Comparison of ENCODE assay signal across 1 cellular context in the genomic region with DNA sequence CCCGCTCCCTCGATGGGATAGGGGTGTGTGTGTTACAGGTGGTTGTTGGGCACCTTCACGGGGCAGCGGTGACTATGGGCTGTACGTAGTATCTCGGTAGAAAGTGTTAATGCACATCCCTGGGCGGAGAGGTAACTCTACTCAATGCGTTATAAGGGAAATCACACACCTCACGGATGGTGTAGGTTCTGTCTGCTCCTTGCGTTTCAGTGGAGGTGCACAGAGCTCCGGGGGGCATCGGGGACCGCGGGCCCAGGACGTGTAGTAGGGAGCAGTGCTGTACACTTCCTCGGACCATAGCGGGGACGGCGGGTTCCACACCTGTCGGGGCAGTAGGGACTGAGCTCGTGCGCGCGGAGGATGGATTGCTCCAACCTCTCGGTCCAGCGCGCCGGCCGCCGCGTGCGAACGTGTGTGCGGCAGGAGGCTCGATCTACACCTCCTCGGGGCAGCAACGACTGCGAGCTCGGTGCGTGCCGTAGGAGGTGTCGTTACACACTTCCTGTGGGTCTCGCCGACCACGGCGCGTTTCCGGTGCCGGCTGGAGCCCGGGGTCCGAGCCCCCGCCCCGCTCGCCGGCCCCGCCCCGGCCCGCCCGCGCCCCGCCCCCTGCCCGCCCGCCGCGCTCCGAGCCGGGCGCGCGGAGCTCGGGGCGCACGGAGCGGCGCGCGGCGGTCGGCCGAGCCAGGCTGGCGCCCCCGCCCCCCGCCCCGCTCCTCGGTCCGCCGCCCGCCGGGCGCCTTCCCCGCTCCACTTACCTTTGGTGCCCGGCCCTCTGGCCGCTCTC.
TF ChIP-seq lines count a peak whose summit lies in the region.

A gene with protein sequence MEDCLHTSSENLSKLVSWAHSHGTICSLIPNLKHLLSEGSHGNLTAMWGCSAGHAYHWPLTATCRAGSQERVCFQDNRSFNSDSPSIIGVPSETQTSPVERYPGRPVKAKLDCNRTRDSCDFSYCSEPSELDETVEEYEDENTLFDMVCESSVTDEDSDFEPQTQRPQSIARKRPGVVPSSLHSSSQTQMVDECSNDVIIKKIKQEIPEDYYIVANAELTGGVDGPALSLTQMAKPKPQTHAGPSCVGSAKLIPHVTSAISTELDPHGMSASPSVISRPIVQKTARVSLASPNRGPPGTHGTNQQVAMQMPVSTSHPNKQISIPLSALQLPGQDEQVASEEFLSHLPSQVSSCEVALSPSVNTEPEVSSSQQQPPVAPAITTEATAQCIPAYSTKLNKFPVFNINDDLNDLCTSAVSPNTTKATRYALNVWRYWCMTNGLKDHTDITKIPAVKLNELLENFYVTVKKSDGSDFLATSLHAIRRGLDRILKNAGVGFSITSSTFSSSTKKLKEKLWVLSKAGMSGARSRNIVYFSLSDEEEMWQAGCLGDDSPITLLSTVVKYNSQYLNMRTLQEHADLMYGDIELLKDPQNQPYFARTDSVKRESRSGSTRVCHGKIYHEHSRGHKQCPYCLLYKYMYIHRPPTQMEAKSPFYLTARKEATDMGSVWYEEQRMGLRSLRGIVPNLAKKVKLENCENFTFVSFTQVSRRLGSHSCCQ (plus strand): TSS at position 607 of the 787 bp plus-strand sequence. CDS start 87,254 bp downstream, outside the sequence.

TF ChIP-seq in HepG2, 621 proteins besides CTCF, POLR2A, EP300 and RAD21 (continued from another document and continues in another):
- TF ChIP-seq, protein P1, sequence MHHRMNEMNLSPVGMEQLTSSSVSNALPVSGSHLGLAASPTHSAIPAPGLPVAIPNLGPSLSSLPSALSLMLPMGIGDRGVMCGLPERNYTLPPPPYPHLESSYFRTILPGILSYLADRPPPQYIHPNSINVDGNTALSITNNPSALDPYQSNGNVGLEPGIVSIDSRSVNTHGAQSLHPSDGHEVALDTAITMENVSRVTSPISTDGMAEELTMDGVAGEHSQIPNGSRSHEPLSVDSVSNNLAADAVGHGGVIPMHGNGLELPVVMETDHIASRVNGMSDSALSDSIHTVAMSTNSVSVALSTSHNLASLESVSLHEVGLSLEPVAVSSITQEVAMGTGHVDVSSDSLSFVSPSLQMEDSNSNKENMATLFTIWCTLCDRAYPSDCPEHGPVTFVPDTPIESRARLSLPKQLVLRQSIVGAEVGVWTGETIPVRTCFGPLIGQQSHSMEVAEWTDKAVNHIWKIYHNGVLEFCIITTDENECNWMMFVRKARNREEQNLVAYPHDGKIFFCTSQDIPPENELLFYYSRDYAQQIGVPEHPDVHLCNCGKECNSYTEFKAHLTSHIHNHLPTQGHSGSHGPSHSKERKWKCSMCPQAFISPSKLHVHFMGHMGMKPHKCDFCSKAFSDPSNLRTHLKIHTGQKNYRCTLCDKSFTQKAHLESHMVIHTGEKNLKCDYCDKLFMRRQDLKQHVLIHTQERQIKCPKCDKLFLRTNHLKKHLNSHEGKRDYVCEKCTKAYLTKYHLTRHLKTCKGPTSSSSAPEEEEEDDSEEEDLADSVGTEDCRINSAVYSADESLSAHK (CRISPR knock-in tag; IDR thresholded peaks at IDR 0.05; ENCODE audit: borderline replicate concordance), result no peak
- TF ChIP-seq ARHGAP35 (CRISPR knock-in tag; IDR thresholded peaks at IDR 0.05; ENCODE audit: borderline replicate concordance) (peak; percentile 72), HNF4A (CRISPR knock-in tag; IDR thresholded peaks at IDR 0.05) (no peak), ZNF768 (CRISPR knock-in tag; IDR thresholded peaks at IDR 0.05) (0 out of 2 replicates have a peak, but pooled peaks have one; percentile 63), HOXD1 (CRISPR knock-in tag; IDR thresholded peaks at IDR 0.05) (peak; percentile 90), SP1 (IDR thresholded peaks at IDR 0.05) (no peak), SP1 (CRISPR knock-in tag; IDR thresholded peaks at IDR 0.05) (peak; percentile 30; the same call in 1 of the 2 replicates), FOXO1 (CRISPR knock-in tag; IDR thresholded peaks at IDR 0.05) (peak; percentile 69), ZMYM4 (CRISPR knock-in tag; IDR thresholded peaks at IDR 0.05) (peak; percentile 86), ZNF292 (CRISPR knock-in tag; IDR thresholded peaks at IDR 0.05; ENCODE audit: borderline replicate concordance, low read depth) (peak; percentile 92), NFRKB (IDR thresholded peaks at IDR 0.05) (no peak), CBX1 (IDR thresholded peaks at IDR 0.05; ENCODE audit: low read depth) (no peak), ZNF746 (CRISPR knock-in tag; IDR thresholded peaks at IDR 0.05) (no peak; the same call in 1 of the 2 replicates), ZNF781 (CRISPR knock-in tag; IDR thresholded peaks at IDR 0.05; ENCODE audit: borderline replicate concordance, not compliant biosample characterization) (peak; percentile 87), ZNF891 (CRISPR knock-in tag; IDR thresholded peaks at IDR 0.05) (peak; percentile 96), ZEB1 (IDR thresholded peaks at IDR 0.05; ENCODE audit: insufficient replicate concordance, low read depth) (no peak), NR2F2 (IDR thresholded peaks at IDR 0.05; ENCODE audit: borderline replicate concordance, low read depth) (no peak), ZBTB7B (CRISPR knock-in tag; IDR thresholded peaks at IDR 0.05) (peak; percentile 56; the same call in 1 of the 2 replicates), NFYB (CRISPR knock-in tag; IDR thresholded peaks at IDR 0.05) (no peak), ARNT (IDR thresholded peaks at IDR 0.05) (no peak), REXO4 (CRISPR knock-in tag; IDR thresholded peaks at IDR 0.05; ENCODE audit: borderline replicate concordance) (peak; percentile 77; the same call in 1 of the 2 replicates), ERF (CRISPR knock-in tag; IDR thresholded peaks at IDR 0.05) (peak; percentile 89), MED1 (CRISPR knock-in tag; IDR thresholded peaks at IDR 0.05) (peak; percentile 78), ZFP37 (CRISPR knock-in tag; IDR thresholded peaks at IDR 0.05; ENCODE audit: borderline replicate concordance) (0 out of 2 replicates have a peak, but pooled peaks have one; percentile 60), TOPORS (CRISPR knock-in tag; IDR thresholded peaks at IDR 0.05) (peak; percentile 19; the same call in 1 of the 2 replicates), ZNF430 (CRISPR knock-in tag; IDR thresholded peaks at IDR 0.05) (peak; percentile 93; the same call in 1 of the 2 replicates), GATAD1 (CRISPR knock-in tag; IDR thresholded peaks at IDR 0.05) (peak; percentile 82), SMAD9 (CRISPR knock-in tag; IDR thresholded peaks at IDR 0.05) (no peak), NFATC3 (CRISPR knock-in tag; IDR thresholded peaks at IDR 0.05) (0 out of 2 replicates have a peak, but pooled peaks have one; percentile 63), RCOR2 (CRISPR knock-in tag; IDR thresholded peaks at IDR 0.05) (no peak)
- TF ChIP-seq, protein P2, sequence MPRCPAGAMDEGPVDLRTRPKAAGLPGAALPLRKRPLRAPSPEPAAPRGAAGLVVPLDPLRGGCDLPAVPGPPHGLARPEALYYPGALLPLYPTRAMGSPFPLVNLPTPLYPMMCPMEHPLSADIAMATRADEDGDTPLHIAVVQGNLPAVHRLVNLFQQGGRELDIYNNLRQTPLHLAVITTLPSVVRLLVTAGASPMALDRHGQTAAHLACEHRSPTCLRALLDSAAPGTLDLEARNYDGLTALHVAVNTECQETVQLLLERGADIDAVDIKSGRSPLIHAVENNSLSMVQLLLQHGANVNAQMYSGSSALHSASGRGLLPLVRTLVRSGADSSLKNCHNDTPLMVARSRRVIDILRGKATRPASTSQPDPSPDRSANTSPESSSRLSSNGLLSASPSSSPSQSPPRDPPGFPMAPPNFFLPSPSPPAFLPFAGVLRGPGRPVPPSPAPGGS (CRISPR knock-in tag; IDR thresholded peaks at IDR 0.05), result peak; percentile 80; the same call in 1 of the 2 replicates
- TF ChIP-seq, protein P3, sequence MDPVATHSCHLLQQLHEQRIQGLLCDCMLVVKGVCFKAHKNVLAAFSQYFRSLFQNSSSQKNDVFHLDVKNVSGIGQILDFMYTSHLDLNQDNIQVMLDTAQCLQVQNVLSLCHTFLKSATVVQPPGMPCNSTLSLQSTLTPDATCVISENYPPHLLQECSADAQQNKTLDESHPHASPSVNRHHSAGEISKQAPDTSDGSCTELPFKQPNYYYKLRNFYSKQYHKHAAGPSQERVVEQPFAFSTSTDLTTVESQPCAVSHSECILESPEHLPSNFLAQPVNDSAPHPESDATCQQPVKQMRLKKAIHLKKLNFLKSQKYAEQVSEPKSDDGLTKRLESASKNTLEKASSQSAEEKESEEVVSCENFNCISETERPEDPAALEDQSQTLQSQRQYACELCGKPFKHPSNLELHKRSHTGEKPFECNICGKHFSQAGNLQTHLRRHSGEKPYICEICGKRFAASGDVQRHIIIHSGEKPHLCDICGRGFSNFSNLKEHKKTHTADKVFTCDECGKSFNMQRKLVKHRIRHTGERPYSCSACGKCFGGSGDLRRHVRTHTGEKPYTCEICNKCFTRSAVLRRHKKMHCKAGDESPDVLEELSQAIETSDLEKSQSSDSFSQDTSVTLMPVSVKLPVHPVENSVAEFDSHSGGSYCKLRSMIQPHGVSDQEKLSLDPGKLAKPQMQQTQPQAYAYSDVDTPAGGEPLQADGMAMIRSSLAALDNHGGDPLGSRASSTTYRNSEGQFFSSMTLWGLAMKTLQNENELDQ (CRISPR knock-in tag; IDR thresholded peaks at IDR 0.05; ENCODE audit: borderline replicate concordance), result peak; percentile 80; the same call in 1 of the 2 replicates
- TF ChIP-seq, protein P4, sequence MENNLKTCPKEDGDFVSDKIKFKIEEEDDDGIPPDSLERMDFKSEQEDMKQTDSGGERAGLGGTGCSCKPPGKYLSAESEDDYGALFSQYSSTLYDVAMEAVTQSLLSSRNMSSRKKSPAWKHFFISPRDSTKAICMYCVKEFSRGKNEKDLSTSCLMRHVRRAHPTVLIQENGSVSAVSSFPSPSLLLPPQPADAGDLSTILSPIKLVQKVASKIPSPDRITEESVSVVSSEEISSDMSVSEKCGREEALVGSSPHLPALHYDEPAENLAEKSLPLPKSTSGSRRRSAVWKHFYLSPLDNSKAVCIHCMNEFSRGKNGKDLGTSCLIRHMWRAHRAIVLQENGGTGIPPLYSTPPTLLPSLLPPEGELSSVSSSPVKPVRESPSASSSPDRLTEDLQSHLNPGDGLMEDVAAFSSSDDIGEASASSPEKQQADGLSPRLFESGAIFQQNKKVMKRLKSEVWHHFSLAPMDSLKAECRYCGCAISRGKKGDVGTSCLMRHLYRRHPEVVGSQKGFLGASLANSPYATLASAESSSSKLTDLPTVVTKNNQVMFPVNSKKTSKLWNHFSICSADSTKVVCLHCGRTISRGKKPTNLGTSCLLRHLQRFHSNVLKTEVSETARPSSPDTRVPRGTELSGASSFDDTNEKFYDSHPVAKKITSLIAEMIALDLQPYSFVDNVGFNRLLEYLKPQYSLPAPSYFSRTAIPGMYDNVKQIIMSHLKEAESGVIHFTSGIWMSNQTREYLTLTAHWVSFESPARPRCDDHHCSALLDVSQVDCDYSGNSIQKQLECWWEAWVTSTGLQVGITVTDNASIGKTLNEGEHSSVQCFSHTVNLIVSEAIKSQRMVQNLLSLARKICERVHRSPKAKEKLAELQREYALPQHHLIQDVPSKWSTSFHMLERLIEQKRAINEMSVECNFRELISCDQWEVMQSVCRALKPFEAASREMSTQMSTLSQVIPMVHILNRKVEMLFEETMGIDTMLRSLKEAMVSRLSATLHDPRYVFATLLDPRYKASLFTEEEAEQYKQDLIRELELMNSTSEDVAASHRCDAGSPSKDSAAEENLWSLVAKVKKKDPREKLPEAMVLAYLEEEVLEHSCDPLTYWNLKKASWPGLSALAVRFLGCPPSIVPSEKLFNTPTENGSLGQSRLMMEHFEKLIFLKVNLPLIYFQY (CRISPR knock-in tag; IDR thresholded peaks at IDR 0.05; ENCODE audit: borderline replicate concordance), result peak; percentile 56; the same call in 1 of the 2 replicates
- TF ChIP-seq, protein P5, sequence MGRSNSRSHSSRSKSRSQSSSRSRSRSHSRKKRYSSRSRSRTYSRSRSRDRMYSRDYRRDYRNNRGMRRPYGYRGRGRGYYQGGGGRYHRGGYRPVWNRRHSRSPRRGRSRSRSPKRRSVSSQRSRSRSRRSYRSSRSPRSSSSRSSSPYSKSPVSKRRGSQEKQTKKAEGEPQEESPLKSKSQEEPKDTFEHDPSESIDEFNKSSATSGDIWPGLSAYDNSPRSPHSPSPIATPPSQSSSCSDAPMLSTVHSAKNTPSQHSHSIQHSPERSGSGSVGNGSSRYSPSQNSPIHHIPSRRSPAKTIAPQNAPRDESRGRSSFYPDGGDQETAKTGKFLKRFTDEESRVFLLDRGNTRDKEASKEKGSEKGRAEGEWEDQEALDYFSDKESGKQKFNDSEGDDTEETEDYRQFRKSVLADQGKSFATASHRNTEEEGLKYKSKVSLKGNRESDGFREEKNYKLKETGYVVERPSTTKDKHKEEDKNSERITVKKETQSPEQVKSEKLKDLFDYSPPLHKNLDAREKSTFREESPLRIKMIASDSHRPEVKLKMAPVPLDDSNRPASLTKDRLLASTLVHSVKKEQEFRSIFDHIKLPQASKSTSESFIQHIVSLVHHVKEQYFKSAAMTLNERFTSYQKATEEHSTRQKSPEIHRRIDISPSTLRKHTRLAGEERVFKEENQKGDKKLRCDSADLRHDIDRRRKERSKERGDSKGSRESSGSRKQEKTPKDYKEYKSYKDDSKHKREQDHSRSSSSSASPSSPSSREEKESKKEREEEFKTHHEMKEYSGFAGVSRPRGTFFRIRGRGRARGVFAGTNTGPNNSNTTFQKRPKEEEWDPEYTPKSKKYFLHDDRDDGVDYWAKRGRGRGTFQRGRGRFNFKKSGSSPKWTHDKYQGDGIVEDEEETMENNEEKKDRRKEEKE (IDR thresholded peaks at IDR 0.05), result no peak
- TF ChIP-seq, protein P6, sequence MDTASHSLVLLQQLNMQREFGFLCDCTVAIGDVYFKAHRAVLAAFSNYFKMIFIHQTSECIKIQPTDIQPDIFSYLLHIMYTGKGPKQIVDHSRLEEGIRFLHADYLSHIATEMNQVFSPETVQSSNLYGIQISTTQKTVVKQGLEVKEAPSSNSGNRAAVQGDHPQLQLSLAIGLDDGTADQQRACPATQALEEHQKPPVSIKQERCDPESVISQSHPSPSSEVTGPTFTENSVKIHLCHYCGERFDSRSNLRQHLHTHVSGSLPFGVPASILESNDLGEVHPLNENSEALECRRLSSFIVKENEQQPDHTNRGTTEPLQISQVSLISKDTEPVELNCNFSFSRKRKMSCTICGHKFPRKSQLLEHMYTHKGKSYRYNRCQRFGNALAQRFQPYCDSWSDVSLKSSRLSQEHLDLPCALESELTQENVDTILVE (CRISPR knock-in tag; IDR thresholded peaks at IDR 0.05), result peak; percentile 89; the same call in 1 of the 2 replicates
- TF ChIP-seq, protein P7, sequence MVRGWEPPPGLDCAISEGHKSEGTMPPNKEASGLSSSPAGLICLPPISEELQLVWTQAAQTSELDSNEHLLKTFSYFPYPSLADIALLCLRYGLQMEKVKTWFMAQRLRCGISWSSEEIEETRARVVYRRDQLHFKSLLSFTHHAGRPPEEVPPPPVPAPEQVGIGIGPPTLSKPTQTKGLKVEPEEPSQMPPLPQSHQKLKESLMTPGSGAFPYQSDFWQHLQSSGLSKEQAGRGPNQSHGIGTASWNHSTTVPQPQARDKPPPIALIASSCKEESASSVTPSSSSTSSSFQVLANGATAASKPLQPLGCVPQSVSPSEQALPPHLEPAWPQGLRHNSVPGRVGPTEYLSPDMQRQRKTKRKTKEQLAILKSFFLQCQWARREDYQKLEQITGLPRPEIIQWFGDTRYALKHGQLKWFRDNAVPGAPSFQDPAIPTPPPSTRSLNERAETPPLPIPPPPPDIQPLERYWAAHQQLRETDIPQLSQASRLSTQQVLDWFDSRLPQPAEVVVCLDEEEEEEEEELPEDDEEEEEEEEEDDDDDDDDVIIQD (CRISPR knock-in tag; IDR thresholded peaks at IDR 0.05; ENCODE audit: low read depth), result peak; percentile 42; the same call in 1 of the 2 replicates
